Comparison of ENCODE assay signal across 32 cellular contexts in genomic region chr3:141086188-141086587, GRCh38. TPM values are rescaled to one million over a fixed set of nuclear protein-coding genes. Genes with fewer than 3 reads are reported as not detected.
"Had no signal": no experiment of that assay in that cellular context is flagged by ENCODE, and none has a peak within 500 bp of the region (broad histone marks: within the 10 kb centered on the region; RNA-seq: fewer than 3 reads in every experiment).

No MANE protein-coding gene starts in this region.

- H3K4me2 ChIP-seq: smooth muscle cell had no signal

- ATAC-seq: activated T-cell treated with anti-CD3 and anti-CD28 coated beads, Interleukin-2, amount 50 U/mL, for 4 hours; activated T-helper 17 cell treated with anti-CD3 and anti-CD28 coated beads, Interleukin-2, amount 50 U/mL, for 72 hours; left lung; mucosa of descending colon; pancreas; stimulated activated memory B cell treated with anti-CD40 and anti-IgM and Interleukin-4, amounts not matched to agents 10 μg/mL and 1 μg/mL and 100 μg/mL, for 72 hours; stimulated activated naive CD8-positive, alpha-beta T cell treated with anti-CD3 and anti-CD28 coated beads, Interleukin-15, amount 100 ng/mL, for 72 hours had no signal

- H3K4me1 ChIP-seq: esophagus squamous epithelium, left lung, vagina had no signal

- H3K27ac ChIP-seq: epithelial cell of prostate, esophagus squamous epithelium, left lung, pancreas, psoas muscle, upper lobe of left lung, vagina had no signal

- H3K27me3 ChIP-seq: left lung, pancreas, upper lobe of left lung, vagina had no signal

- H3K4me1 Mint-ChIP-seq: activated CD4-positive, alpha-beta memory T cell treated with anti-CD3 and anti-CD28 coated beads, Interleukin-2, amount 10 ng/mL, durations not matched to agents 7 days and 5 days; activated CD4-positive, alpha-beta T cell treated with anti-CD3 and anti-CD28 coated beads, Interleukin-2, amount 10 ng/mL, durations not matched to agents 7 days and 5 days; activated T-helper 17 cell treated with anti-CD3 and anti-CD28 coated beads, Interleukin-2, amount 50 U/mL, for 72 hours; stimulated activated memory B cell treated with anti-CD40 and anti-IgM and Interleukin-4, amounts not matched to agents 10 μg/mL and 1 μg/mL and 100 μg/mL, for 72 hours; stimulated activated naive CD8-positive, alpha-beta T cell treated with anti-CD3 and anti-CD28 coated beads, Interleukin-15, amount 100 ng/mL, for 72 hours had no signal

- H3K9me3 Mint-ChIP-seq: activated CD4-positive, alpha-beta memory T cell treated with anti-CD3 and anti-CD28 coated beads, Interleukin-2, amount 10 ng/mL, durations not matched to agents 7 days and 5 days; activated CD4-positive, alpha-beta T cell treated with anti-CD3 and anti-CD28 coated beads, Interleukin-2, amount 10 ng/mL, durations not matched to agents 7 days and 5 days; activated T-cell treated with anti-CD3 and anti-CD28 coated beads, Interleukin-2, amount 50 U/mL, for 4 hours; activated T-helper 17 cell treated with anti-CD3 and anti-CD28 coated beads, Interleukin-2, amount 50 U/mL, for 72 hours; dendritic cell treated with granulocyte-macrophage colony-stimulating factor and Interleukin-4, amounts not matched to agents 40 ng/mL and 50 ng/mL, for 4 days; stimulated activated memory B cell treated with anti-CD40 and anti-IgM and Interleukin-4, amounts not matched to agents 10 μg/mL and 1 μg/mL and 100 μg/mL, for 72 hours; stimulated activated naive CD8-positive, alpha-beta T cell treated with anti-CD3 and anti-CD28 coated beads, Interleukin-15, amount 100 ng/mL, for 72 hours had no signal

- FAIRE-seq: astrocyte, endometrium, islet of Langerhans, pancreas had no signal

- H3K4me3 ChIP-seq: esophagus squamous epithelium, left lung, mucosa of descending colon, pancreas, psoas muscle, smooth muscle cell, upper lobe of left lung, vagina had no signal

- H3K36me3 ChIP-seq: esophagus squamous epithelium, left lung, pancreas, upper lobe of left lung, vagina had no signal

- H3K4me3 Mint-ChIP-seq: activated CD4-positive, alpha-beta memory T cell treated with anti-CD3 and anti-CD28 coated beads, Interleukin-2, amount 10 ng/mL, durations not matched to agents 7 days and 5 days; activated CD4-positive, alpha-beta T cell treated with anti-CD3 and anti-CD28 coated beads, Interleukin-2, amount 10 ng/mL, durations not matched to agents 7 days and 5 days; activated T-cell treated with anti-CD3 and anti-CD28 coated beads, Interleukin-2, amount 50 U/mL, for 4 hours; activated T-helper 17 cell treated with anti-CD3 and anti-CD28 coated beads, Interleukin-2, amount 50 U/mL, for 72 hours; dendritic cell treated with granulocyte-macrophage colony-stimulating factor and Interleukin-4, amounts not matched to agents 40 ng/mL and 50 ng/mL, for 4 days; stimulated activated memory B cell treated with anti-CD40 and anti-IgM and Interleukin-4, amounts not matched to agents 10 μg/mL and 1 μg/mL and 100 μg/mL, for 72 hours; stimulated activated naive CD8-positive, alpha-beta T cell treated with anti-CD3 and anti-CD28 coated beads, Interleukin-15, amount 100 ng/mL, for 72 hours had no signal

- H3K27me3 Mint-ChIP-seq: activated CD4-positive, alpha-beta memory T cell treated with anti-CD3 and anti-CD28 coated beads, Interleukin-2, amount 10 ng/mL, durations not matched to agents 7 days and 5 days; activated CD4-positive, alpha-beta T cell treated with anti-CD3 and anti-CD28 coated beads, Interleukin-2, amount 10 ng/mL, durations not matched to agents 7 days and 5 days; dendritic cell treated with granulocyte-macrophage colony-stimulating factor and Interleukin-4, amounts not matched to agents 40 ng/mL and 50 ng/mL, for 4 days; stimulated activated naive CD8-positive, alpha-beta T cell treated with anti-CD3 and anti-CD28 coated beads, Interleukin-15, amount 100 ng/mL, for 72 hours had no signal

- H3K36me3 Mint-ChIP-seq: stimulated activated memory B cell treated with anti-CD40 and anti-IgM and Interleukin-4, amounts not matched to agents 10 μg/mL and 1 μg/mL and 100 μg/mL, for 72 hours had no signal

- H3K9me3 ChIP-seq: esophagus squamous epithelium, left lung, mucosa of descending colon, pancreas, psoas muscle, upper lobe of left lung, vagina had no signal

- DNase-seq: activated CD4-positive, alpha-beta memory T cell treated with anti-CD3 and anti-CD28 coated beads, Interleukin-2, amount 10 ng/mL, durations not matched to agents 7 days and 5 days; activated CD4-positive, alpha-beta T cell treated with anti-CD3 and anti-CD28 coated beads for 1 hour; activated CD4-positive, alpha-beta T cell treated with anti-CD3 and anti-CD28 coated beads, Interleukin-2, amount 10 ng/mL, durations not matched to agents 7 days and 5 days; activated gamma-delta T cell treated with Interleukin-2 at 50 U/mL for 16 hours; activated naive CD4-positive, alpha-beta T cell treated with anti-CD3 and anti-CD28 coated beads, Interleukin-2, amount 50 U/mL, for 16 hours; activated T-cell treated with anti-CD3 and anti-CD28 coated beads, Interleukin-2, amount 50 U/mL, for 4 hours; amniotic stem cell; central memory CD4-positive, alpha-beta T cell; effector CD4-positive, alpha-beta T cell; esophagus squamous epithelium; foreskin melanocyte; left lung; mucosa of descending colon; nucleus accumbens; stimulated activated CD4-positive, alpha-beta T cell treated with anti-CD3 and anti-CD28 coated beads, Interleukin-1b, Interleukin-23, amount 100 ng/mL, for 48 hours; stimulated activated CD4-positive, alpha-beta T cell treated with anti-CD3 and anti-CD28 coated beads, Interleukin-4, amount 100 ng/mL, for 4 hours; stimulated activated CD8-positive, alpha-beta memory T cell treated with anti-CD3 and anti-CD28 coated beads, Interleukin-4, amount 100 ng/mL, for 48 hours; stimulated activated naive CD8-positive, alpha-beta T cell treated with anti-CD3 and anti-CD28 coated beads, Interleukin-15, amount 100 ng/mL, for 72 hours; T-helper 2 cell; upper lobe of left lung had no signal

- H3K27ac Mint-ChIP-seq: activated CD4-positive, alpha-beta memory T cell treated with anti-CD3 and anti-CD28 coated beads, Interleukin-2, amount 10 ng/mL, durations not matched to agents 7 days and 5 days; activated CD4-positive, alpha-beta T cell treated with anti-CD3 and anti-CD28 coated beads, Interleukin-2, amount 10 ng/mL, durations not matched to agents 7 days and 5 days; activated T-helper 17 cell treated with anti-CD3 and anti-CD28 coated beads, Interleukin-2, amount 50 U/mL, for 72 hours; dendritic cell treated with granulocyte-macrophage colony-stimulating factor and Interleukin-4, amounts not matched to agents 40 ng/mL and 50 ng/mL, for 4 days; stimulated activated memory B cell treated with anti-CD40 and anti-IgM and Interleukin-4, amounts not matched to agents 10 μg/mL and 1 μg/mL and 100 μg/mL, for 72 hours; stimulated activated naive CD8-positive, alpha-beta T cell treated with anti-CD3 and anti-CD28 coated beads, Interleukin-15, amount 100 ng/mL, for 72 hours had no signal

RNA-seq across cellular contexts. Expression of gene SPSB4, which starts 35.0 kb away (rescaled TPM):
- total RNA-seq: activated CD4-positive, alpha-beta memory T cell treated with anti-CD3 and anti-CD28 coated beads, Interleukin-2, amount 10 ng/mL, durations not matched to agents 7 days and 5 days; activated CD4-positive, alpha-beta T cell treated with anti-CD3 and anti-CD28 coated beads, Interleukin-2, amount 10 ng/mL, durations not matched to agents 7 days and 5 days; activated T-cell treated with anti-CD3 and anti-CD28 coated beads, Interleukin-2, amount 50 U/mL, for 4 hours; activated T-helper 17 cell treated with anti-CD3 and anti-CD28 coated beads, Interleukin-2, amount 50 U/mL, for 72 hours; esophagus squamous epithelium; glomerular endothelial cell had no signal
